ENCODE assay signal across 15 cellular contexts in the genomic region with DNA sequence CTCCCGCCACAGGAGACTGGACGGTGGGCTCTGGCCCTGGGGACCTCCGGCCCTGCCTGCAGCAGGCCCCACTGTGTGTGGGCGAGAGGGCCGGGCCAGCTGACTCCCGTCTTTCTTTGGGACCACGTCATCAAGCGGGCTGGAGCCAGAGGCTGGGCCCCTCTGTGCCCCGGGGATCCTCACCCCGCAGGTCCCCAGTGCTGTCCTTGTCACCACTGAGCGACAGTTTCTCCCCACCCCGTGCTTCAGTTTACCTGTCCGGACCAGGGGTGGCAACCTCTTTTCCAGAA.
"Had no signal": no experiment of that assay in that cellular context is flagged by ENCODE, and none has a peak within 500 bp of the region (broad histone marks: within the 10 kb centered on the region; RNA-seq: fewer than 3 reads in every experiment).

No MANE protein-coding gene starts in this region.

- ATAC-seq: activated CD4-positive, alpha-beta T cell treated with anti-CD3 and anti-CD28 coated beads for 36 hours; foreskin keratinocyte; naive thymus-derived CD4-positive, alpha-beta T cell; WTC11 had no signal

- H3K9ac ChIP-seq: neural progenitor cell, parathyroid adenoma had no signal

- H3K9me3 ChIP-seq: left ventricle myocardium inferior, tibial artery, vagina had no signal

- H3K79me2 ChIP-seq: parathyroid adenoma had no signal

- DNase-seq: activated CD4-positive, alpha-beta T cell treated with anti-CD3 and anti-CD28 coated beads for 36 hours; activated CD4-positive, alpha-beta T cell treated with anti-CD3 and anti-CD28 coated beads, Interleukin-2, amount 50 U/mL, for 48 hours; foreskin keratinocyte; kidney; left ventricle myocardium inferior; naive thymus-derived CD4-positive, alpha-beta T cell; stimulated activated CD4-positive, alpha-beta T cell treated with anti-CD3 and anti-CD28 coated beads, Interleukin-12 subunit alpha, Interleukin-12 subunit beta, amount 100 ng/mL, for 4 hours; stimulated activated CD4-positive, alpha-beta T cell treated with anti-CD3 and anti-CD28 coated beads, Interleukin-1b, Interleukin-23, amount 100 ng/mL, for 48 hours; stimulated activated naive CD4-positive, alpha-beta T cell treated with Interleukin-2 at 50 U/mL for 16 hours had no signal

- H3K36me3 ChIP-seq: left ventricle myocardium inferior, neural progenitor cell, tibial artery, vagina had no signal

- H3K27me3 ChIP-seq: neural progenitor cell, vagina had no signal

- H3K4me3 ChIP-seq: left ventricle myocardium inferior, neural progenitor cell, tibial artery, vagina had no signal

- H2AFZ ChIP-seq: neural progenitor cell, parathyroid adenoma had no signal

- H3K4me1 ChIP-seq: foreskin keratinocyte, left ventricle myocardium inferior, neural progenitor cell, parathyroid adenoma, tibial artery had no signal

- H3K4me2 ChIP-seq: neural progenitor cell had no signal

- FAIRE-seq: kidney, TTC549 had no signal

- H3K27ac ChIP-seq: foreskin keratinocyte, left ventricle myocardium inferior, neural progenitor cell, parathyroid adenoma, tibial artery had no signal
